19 cellular contexts compared by ENCODE assay signal in genomic region chr22:21028277-21029251, GRCh38. TPM values are rescaled to one million over a fixed set of nuclear protein-coding genes. Genes with fewer than 3 reads are reported as not detected.
A peak's percentile ranks its signal among the peaks of the same experiment; 100 is the strongest.
DNase-seq lines count a peak whose midpoint lies in the region; ATAC-seq, FAIRE-seq and TF ChIP-seq lines count a peak whose summit lies in the region.
"Had no signal": no experiment of that assay in that cellular context is flagged by ENCODE, and none has a peak within 500 bp of the region (broad histone marks: within the 10 kb centered on the region; RNA-seq: fewer than 3 reads in every experiment).

No MANE protein-coding gene starts in this region.

- H4K20me1 ChIP-seq in hepatocyte (ENCODE audit: insufficient read depth, poor library complexity, severe bottlenecking): no peaks in the 10 kb centered on the region

- WGBS in hepatocyte (ENCODE audit: low lambda C conversion rate, missing lambda C conversion rate): 93% methylated on average over 13 of the region's 13 CpGs

- DNase-seq in NCI-H2171 (lab: John Stamatoyannopoulos, UW): peak; percentile 56
- no peak for DNase-seq in RWPE1 (ENCODE audit: low spot score)
- DNase-seq in hepatocyte (ENCODE audit: low spot score): no peak
- no peak for DNase-seq in urothelium cell line (ENCODE audit: low spot score)
- DNase-seq in GOT3 (lab: John Stamatoyannopoulos, UW): no peak
- DNase-seq in T1000 (lab: John Stamatoyannopoulos, UW): no peak
- DNase-seq: CD8-positive, alpha-beta T cell; DMS79 treated with DMSO at 0.1 percent for 48 hours; NCI-H1048; NCI-H1436 treated with DMSO at 0.1 percent for 48 hours; NCI-H2029 treated with DMSO at 0.1 percent for 48 hours; NCI-H526; SIG-M5 had no signal

- H3K4me3 ChIP-seq in hepatocyte: no peak overlapping the region

- H3K36me3 ChIP-seq in hepatocyte (replicated peaks; ENCODE audit: insufficient read depth, low read depth): no peaks in the 10 kb centered on the region

- no peak overlapping the region for H2AFZ ChIP-seq in hepatocyte

- peak; percentile 20 for FAIRE-seq in urothelium cell line (lab: Jason Lieb, UNC)

- H3K9me3 ChIP-seq in hepatocyte (ENCODE audit: low read depth): no peaks in the 10 kb centered on the region

- CTCF ChIA-PET in RWPE1 (lab: Yijun Ruan, JAX): no interaction called here

- peak overlapping the region; percentile 91 for H3K4me2 ChIP-seq in hepatocyte
- H3K4me2 ChIP-seq: KMS-11 had no signal

- no peak for ATAC-seq in HG03159 (IDR thresholded peaks at IDR 0.05; ENCODE audit: unreplicated experiment)
- ATAC-seq: CD8-positive, alpha-beta T cell had no signal

- peaks cover 17% of the 10 kb centered on the region for H3K4me1 ChIP-seq in hepatocyte (ENCODE audit: insufficient read depth)

- POLR2A ChIA-PET in RWPE1 (lab: Yijun Ruan, JAX; ENCODE audit: low non-redundant PET): no interaction called here

- no peaks in the 10 kb centered on the region for H3K79me2 ChIP-seq in hepatocyte

- H3K9me2 ChIP-seq in hepatocyte (replicated peaks; ENCODE audit: insufficient read depth): no peaks in the 10 kb centered on the region

- no peak for TF ChIP-seq CTCF in RWPE1 (conservative IDR thresholded peaks at IDR 0.05; ENCODE audit: low read depth)
- TF ChIP-seq CTCF in hepatocyte (IDR thresholded peaks at IDR 0.05; ENCODE audit: poor library complexity): no peak

- peak overlapping the region; percentile 95 for H3K27ac ChIP-seq in RWPE1
- no peak overlapping the region for H3K27ac ChIP-seq in hepatocyte
- H3K27ac ChIP-seq: KMS-11 had no signal

- H3K27me3 ChIP-seq in hepatocyte: no peaks in the 10 kb centered on the region

RNA-seq across cellular contexts. Expression of gene SLC7A4, which starts 3.8 kb away (rescaled TPM):
- total RNA-seq in hepatocyte: 89.9 and 140 TPM in 2 replicates
- polyA plus RNA-seq in hepatocyte: 494 and 496 TPM in 2 replicates
- total RNA-seq: CD8-positive, alpha-beta T cell; G401; M059J had no signal

RNA-seq across cellular contexts. Expression of gene P2RX6, which starts 13.6 kb away (rescaled TPM):
- total RNA-seq in hepatocyte: 3.3 and 14.4 TPM in 2 replicates
- 8.0 and 12.9 TPM in 2 replicates for polyA plus RNA-seq in hepatocyte

RNA-seq across cellular contexts. Expression of gene LRRC74B, which starts 17.2 kb away (rescaled TPM):
- 0.20 TPM in 1 of 2 replicates, not detected in the other for total RNA-seq in hepatocyte
- polyA plus RNA-seq in hepatocyte: 0.51 and 0.52 TPM in 2 replicates
- total RNA-seq: CD8-positive, alpha-beta T cell; G401; M059J had no signal
- polyA plus RNA-seq: AG04450, BJ had no signal

RNA-seq across cellular contexts. Expression of gene THAP7, which starts 26.6 kb away (rescaled TPM):
- 26.2 and 38.4 TPM in 2 replicates for total RNA-seq in hepatocyte
- 40.5 and 41.2 TPM in 2 replicates for polyA plus RNA-seq in hepatocyte

RNA-seq across cellular contexts. Expression of gene LZTR1, which starts 46.5 kb away (rescaled TPM):
- total RNA-seq in hepatocyte: 28.1 and 41.3 TPM in 2 replicates
- 50.4 and 65.4 TPM in 2 replicates for polyA plus RNA-seq in hepatocyte
